8 cellular contexts compared by ENCODE assay signal in genomic region chr6:137944403-137945148, GRCh38.
DNase-seq lines count a peak whose midpoint lies in the region; ATAC-seq, FAIRE-seq and TF ChIP-seq lines count a peak whose summit lies in the region.
"Not testable (repeated sequence)": the region's sequence is repeated elsewhere in the genome, so short reads cannot be mapped to it uniquely, and the experiment has no call there.

No MANE protein-coding gene starts in this region.

- POLR2A ChIA-PET in activated CD4-positive, alpha-beta T cell treated with anti-CD3 and anti-CD28 coated beads for 36 hours (lab: Charles Lee): interaction anchor here (0.5 to 2.0 kb wide), 3 partner anchors 59 to 74 kb away, joined by 3 to 5 read pairs (median 5); no protein-coding TSS in a partner anchor
- POLR2A ChIA-PET in H1 (lab: Charles Lee; ENCODE audit: partially characterized antibody): interaction anchor here (1.0 kb wide), 1 partner anchor 240 kb away, joined by 4 read pairs; no protein-coding TSS in a partner anchor

- H3K56ac ChIP-seq in H1 (replicated peaks; ENCODE audit: insufficient read length, low read depth, low read length): not testable (repeated sequence)

- H2BK20ac ChIP-seq in H1 (ENCODE audit: low read length): not testable (repeated sequence)

- not testable (repeated sequence) for H2BK5ac ChIP-seq in H1 (ENCODE audit: low read depth, low read length)

- not testable (repeated sequence) for H4K8ac ChIP-seq in H1 (ENCODE audit: extremely low read depth, insufficient read depth, low read length)

- peaks cover 8 to 16% (median 15%) of the 10 kb centered on the region in 4 donors for H3K4me1 Mint-ChIP-seq in CD4-positive, CD25-positive, alpha-beta regulatory T cell
- H3K4me1 Mint-ChIP-seq in activated CD4-positive, alpha-beta T cell treated with anti-CD3 and anti-CD28 coated beads for 36 hours: peaks cover 52% of the 10 kb centered on the region

- not testable (repeated sequence) for H3K9me3 ChIP-seq in CD4-positive, CD25-positive, alpha-beta regulatory T cell (ENCODE audit: control insufficient read depth in 2 of 2, low read length in 2 of 2); H1 (ENCODE audit: insufficient read depth in 2 of 2, low read depth in 1 of 2, low read length in 1 of 2)

- DNase-seq in CD4-positive, CD25-positive, alpha-beta regulatory T cell: peak; percentile 8 to 57 (median 51)
- peak; percentile 3 to 35 for DNase-seq in NCI-H526 (lab: John Stamatoyannopoulos, UW)
- peak; percentile 36 for DNase-seq in activated CD4-positive, alpha-beta T cell treated with anti-CD3 and anti-CD28 coated beads for 36 hours
- DNase-seq in H1 (ENCODE audit: low read depth in 1 of 2, low spot score in 2 of 2); left colon: not testable (repeated sequence)
- DNase-seq in stimulated activated CD4-positive, alpha-beta T cell treated with anti-CD3 and anti-CD28 coated beads, Interleukin-15, amount 100 ng/mL, for 24 hours: peak; percentile 30

- not testable (repeated sequence) for H3K36me3 Mint-ChIP-seq in CD4-positive, CD25-positive, alpha-beta regulatory T cell; activated CD4-positive, alpha-beta T cell treated with anti-CD3 and anti-CD28 coated beads for 36 hours (ENCODE audit: low read depth)

- not testable (repeated sequence) for H2BK12ac ChIP-seq in H1 (ENCODE audit: low read depth, low read length)

- H3K4me3 Mint-ChIP-seq in CD4-positive, CD25-positive, alpha-beta regulatory T cell; activated CD4-positive, alpha-beta T cell treated with anti-CD3 and anti-CD28 coated beads for 36 hours: not testable (repeated sequence)

- H3K27ac Mint-ChIP-seq in CD4-positive, CD25-positive, alpha-beta regulatory T cell: peak overlapping the region in 1 of 3 donors; percentile 32
- peak overlapping the region; percentile 23 for H3K27ac Mint-ChIP-seq in activated CD4-positive, alpha-beta T cell treated with anti-CD3 and anti-CD28 coated beads for 36 hours

- not testable (repeated sequence) for H2BK15ac ChIP-seq in H1 (ENCODE audit: low read length)

- not testable (repeated sequence) for H3K27me3 ChIP-seq in CD4-positive, CD25-positive, alpha-beta regulatory T cell (ENCODE audit: control insufficient read depth, insufficient read depth, low read length); H1 (replicated peaks in 1 of 4; ENCODE audit: control insufficient read depth in 3 of 4, extremely low read depth in 1 of 4, insufficient read depth in 3 of 4, low read length in 3 of 4)

- not testable (repeated sequence) for H3K23me2 ChIP-seq in H1 (ENCODE audit: low read depth, low read length)

- not testable (repeated sequence) for H2AFZ ChIP-seq in H1 (ENCODE audit: low read length)

- not testable (repeated sequence) for H3K9ac ChIP-seq in H1 (replicated peaks in 1 of 4; ENCODE audit: extremely low read depth in 1 of 4, low read depth in 3 of 4, low read length in 3 of 4)

- H3K36me3 ChIP-seq in CD4-positive, CD25-positive, alpha-beta regulatory T cell (ENCODE audit: control insufficient read depth, insufficient read depth, low read length); H1 (ENCODE audit: control insufficient read depth in 2 of 4, insufficient read depth in 4 of 4, low read length in 3 of 4): not testable (repeated sequence)

- H3K4me1 ChIP-seq in CD4-positive, CD25-positive, alpha-beta regulatory T cell (ENCODE audit: control insufficient read depth, insufficient read depth, low read length, poor library complexity, severe bottlenecking); H1 (replicated peaks in 1 of 4; ENCODE audit: control insufficient read depth in 3 of 4, insufficient read depth in 4 of 4, low read length in 3 of 4): not testable (repeated sequence)

- peak overlapping the region; percentile 33 for H3K4me3 ChIP-seq in CD4-positive, CD25-positive, alpha-beta regulatory T cell (ENCODE audit: low read depth, low read length)
- not testable (repeated sequence) for H3K4me3 ChIP-seq in H1 (ENCODE audit: extremely low read depth in 1 of 4, insufficient read depth in 2 of 4, low read depth in 3 of 4, low read length in 4 of 4)

- CTCF ChIA-PET in activated CD4-positive, alpha-beta T cell treated with anti-CD3 and anti-CD28 coated beads for 36 hours (lab: Charles Lee): interaction anchor here (0.6 to 3.4 kb wide), 36 partner anchors 9 to 868 kb away, joined by 3 to 44 read pairs (median 4); partner anchors contain the start of gene TNFAIP3
- CTCF ChIA-PET in H1 (lab: Charles Lee; ENCODE audit: partially characterized antibody): interaction anchor here (0.5 to 5.4 kb wide), 46 partner anchors 10 to 710 kb away, joined by 3 to 36 read pairs (median 4); no protein-coding TSS in a partner anchor

- not testable (repeated sequence) for H3K27me3 Mint-ChIP-seq in CD4-positive, CD25-positive, alpha-beta regulatory T cell; activated CD4-positive, alpha-beta T cell treated with anti-CD3 and anti-CD28 coated beads for 36 hours

- H4K91ac ChIP-seq in H1 (replicated peaks; ENCODE audit: insufficient read length, low read length): not testable (repeated sequence)

- intact Hi-C loops in activated CD4-positive, alpha-beta T cell treated with anti-CD3 and anti-CD28 coated beads for 36 hours (cut with DNase I, micrococcal nuclease): loop anchor here (1.0 to 2.0 kb wide), 9 partner anchors 30 to 239 kb away; no protein-coding TSS in a partner anchor
- intact Hi-C loops in left colon (cut with DNase I, micrococcal nuclease): loop anchor here in 1 of 2 donors (5.0 to 10.0 kb wide), 2 partner anchors 70 to 237 kb away; no protein-coding TSS in a partner anchor

- not testable (repeated sequence) for H3K79me1 ChIP-seq in H1 (ENCODE audit: low read depth, low read length)

- H3K18ac ChIP-seq in H1 (ENCODE audit: extremely low read depth, low read length): not testable (repeated sequence)

- H3K79me2 ChIP-seq in H1 (ENCODE audit: control insufficient read depth in 1 of 2, insufficient read depth in 2 of 2, low read length in 2 of 2): not testable (repeated sequence)

- WGBS in H1 (ENCODE audit: extremely low coverage in 1 of 2, insufficient coverage in 1 of 2, insufficient read length in 1 of 2, insufficient replicate concordance in 2 of 2, low coverage in 1 of 2, low lambda C conversion rate in 2 of 2, missing lambda C conversion rate in 1 of 2), 2 experiments: 78% methylated on average over 5 of the region's 5 CpGs; no CpG with 5 or more reads in 1 of the 2 experiments

- not testable (repeated sequence) for H3K14ac ChIP-seq in H1 (ENCODE audit: insufficient read length)

- H2AK5ac ChIP-seq in H1 (ENCODE audit: low read depth, low read length): not testable (repeated sequence)

- ATAC-seq in CD4-positive, CD25-positive, alpha-beta regulatory T cell (ENCODE audit: low read depth in 2 of 2): peak; percentile 50 to 64
- ATAC-seq in GM19438 (IDR thresholded peaks at IDR 0.05; ENCODE audit: low read depth, unreplicated experiment) (peak; percentile 42), HG03354 (IDR thresholded peaks at IDR 0.05; ENCODE audit: poor library complexity, severe bottlenecking, unreplicated experiment) (peak; percentile 58), left colon (peak; percentile 69)
- ATAC-seq in activated CD4-positive, alpha-beta T cell treated with anti-CD3 and anti-CD28 coated beads for 36 hours: peak; percentile 37

- not testable (repeated sequence) for H2BK120ac ChIP-seq in H1 (replicated peaks; ENCODE audit: low read depth, low read length)

- TF ChIP-seq EP300 in H1 (IDR thresholded peaks at IDR 0.05; ENCODE audit: borderline replicate concordance in 1 of 2, low read depth in 2 of 2, low read length in 2 of 2): not testable (repeated sequence)

- not testable (repeated sequence) for H3K4ac ChIP-seq in H1 (replicated peaks; ENCODE audit: insufficient read length, low read depth, low read length)

- peak; percentile 91 for FAIRE-seq in H1 (lab: Jason Lieb, UNC)

- not testable (repeated sequence) for H3K9me3 Mint-ChIP-seq in CD4-positive, CD25-positive, alpha-beta regulatory T cell; activated CD4-positive, alpha-beta T cell treated with anti-CD3 and anti-CD28 coated beads for 36 hours (ENCODE audit: low read depth)

- not testable (repeated sequence) for H3K27ac ChIP-seq in CD4-positive, CD25-positive, alpha-beta regulatory T cell (ENCODE audit: insufficient read depth, low read length, poor library complexity, severe bottlenecking); H1 (ENCODE audit: low read depth, low read length)

- not testable (repeated sequence) for H4K5ac ChIP-seq in H1 (ENCODE audit: insufficient read length, low read depth, low read length)

- not testable (repeated sequence) for H3K4me2 ChIP-seq in H1 (ENCODE audit: insufficient read depth in 1 of 2, low read depth in 2 of 2, low read length in 2 of 2)

- H4K20me1 ChIP-seq in H1 (replicated peaks in 1 of 2; ENCODE audit: control insufficient read depth in 1 of 2, insufficient read depth in 2 of 2, low read length in 2 of 2): not testable (repeated sequence)

- TF ChIP-seq RAD21 in H1 (IDR thresholded peaks at IDR 0.05 in 1 of 2, conservative IDR thresholded peaks at IDR 0.05 in 1 of 2; ENCODE audit: low read depth in 2 of 2, low read length in 2 of 2): peak; percentile 72 to 78

- H3K23ac ChIP-seq in H1 (ENCODE audit: insufficient read length): not testable (repeated sequence)

- TF ChIP-seq CTCF in H1 (IDR thresholded peaks at IDR 0.05; ENCODE audit: control extremely low read depth in 1 of 3, insufficient read depth in 1 of 3, low read depth in 1 of 3, low read length in 3 of 3): peak in 2 of 3 experiments; percentile 65 to 76; a peak in 3 of 4 replicates

- TF ChIP-seq POLR2A in H1 (IDR thresholded peaks at IDR 0.05; ENCODE audit: control extremely low read depth in 1 of 2, low read depth in 2 of 2, low read length in 2 of 2): not testable (repeated sequence)
